In genomic region chrX:264634-265455, GRCh38 we compare ENCODE assay signal across 22 cellular contexts. TPM values are rescaled to one million over a fixed set of nuclear protein-coding genes. Genes with fewer than 3 reads are reported as not detected.
DNase-seq lines count a peak whose midpoint lies in the region; ATAC-seq, FAIRE-seq and TF ChIP-seq lines count a peak whose summit lies in the region.
"Had no signal": no experiment of that assay in that cellular context is flagged by ENCODE, and none has a peak within 500 bp of the region (broad histone marks: within the 10 kb centered on the region; RNA-seq: fewer than 3 reads in every experiment).

No MANE protein-coding gene starts in this region.

- no peaks in the 10 kb centered on the region for H3K9me3 ChIP-seq in Caco-2
- no peaks in the 10 kb centered on the region for H3K9me3 ChIP-seq in prostate gland
- H3K9me3 ChIP-seq: SK-N-SH, vagina had no signal

- H3K4me3 ChIP-seq in Caco-2 (ENCODE audit: low read depth, low read length) (no peak overlapping the region), prostate gland (no peak overlapping the region)
- H3K4me3 ChIP-seq: coronary artery, vagina had no signal

- no peak for FAIRE-seq in H54 (lab: Jason Lieb, UNC)

- H3K4me1 Mint-ChIP-seq in Caco-2 (ENCODE audit: low read depth, unreplicated experiment) = peaks cover 34% of the 10 kb centered on the region
- H3K4me1 Mint-ChIP-seq: activated CD4-positive, alpha-beta memory T cell treated with anti-CD3 and anti-CD28 coated beads, Interleukin-2, amount 10 ng/mL, durations not matched to agents 7 days and 5 days had no signal

- peak overlapping the region; percentile 29 for H3K27ac Mint-ChIP-seq in Caco-2 (ENCODE audit: unreplicated experiment)
- H3K27ac Mint-ChIP-seq: activated CD4-positive, alpha-beta memory T cell treated with anti-CD3 and anti-CD28 coated beads, Interleukin-2, amount 10 ng/mL, durations not matched to agents 7 days and 5 days; activated T-helper 2 cell treated with anti-CD3 and anti-CD28 coated beads, Interferon-gamma antibody, Interleukin-2, Interleukin-4, amounts not matched to agents 10 μg/mL and 5 μg/mL and 100 μg/mL, durations not matched to agents 14 hours and 24 hours and 36 hours; stimulated activated naive CD8-positive, alpha-beta T cell treated with anti-CD3 and anti-CD28 coated beads, Interleukin-15, Interleukin-2, amounts not matched to agents 100 ng/mL and 50 ng/mL, for 24 hours had no signal

- no peaks in the 10 kb centered on the region for H3K27me3 ChIP-seq in Caco-2 (replicated peaks; ENCODE audit: control insufficient read depth, insufficient read depth, low read length)
- H3K27me3 ChIP-seq in prostate gland (replicated peaks; ENCODE audit: insufficient read depth) = no peaks in the 10 kb centered on the region
- H3K27me3 ChIP-seq: vagina had no signal

- POLR2A ChIA-PET in Caco-2 (lab: Charles Lee) = no interaction called here

- H3K27me3 Mint-ChIP-seq in Caco-2 (ENCODE audit: insufficient read depth, unreplicated experiment) = no peaks in the 10 kb centered on the region
- H3K27me3 Mint-ChIP-seq: activated CD4-positive, alpha-beta memory T cell treated with anti-CD3 and anti-CD28 coated beads, Interleukin-2, amount 10 ng/mL, durations not matched to agents 7 days and 5 days; stimulated activated naive CD8-positive, alpha-beta T cell treated with anti-CD3 and anti-CD28 coated beads, Interleukin-15, Interleukin-2, amounts not matched to agents 100 ng/mL and 50 ng/mL, for 24 hours had no signal

- H3K4me1 ChIP-seq in Caco-2 (peaks cover 36% of the 10 kb centered on the region), prostate gland (replicated peaks) (no peaks in the 10 kb centered on the region)
- H3K4me1 ChIP-seq: vagina had no signal

- WGBS in prostate gland = 78% methylated on average over 16 of the region's 16 CpGs

- intact Hi-C loops in Caco-2 (cut with micrococcal nuclease; ENCODE audit: unreplicated experiment) (no loop called here), prostate gland (cut with DNase I) (no loop called here)

- CTCF ChIA-PET in Caco-2 (lab: Charles Lee) = no interaction called here

- DNase-seq in Caco-2 (peak; percentile 38 to 45), fibroblast of the conjunctiva (ENCODE audit: low read depth) (peak; percentile 21), prostate gland (ENCODE audit: low spot score) (peak; percentile 22), H54 (ENCODE audit: insufficient read length, low spot score) (no peak), NCI-H1105 (lab: John Stamatoyannopoulos, UW) (no peak)
- DNase-seq: activated CD4-positive, alpha-beta memory T cell treated with anti-CD3 and anti-CD28 coated beads, Interleukin-2, amount 10 ng/mL, durations not matched to agents 7 days and 5 days; anterior cingulate cortex; DMS 273 treated with DMSO at 0.1 percent for 48 hours; NCI-H187; NCI-H510A treated with DMSO at 0.1 percent for 48 hours; SK-N-SH; stimulated activated CD4-positive, alpha-beta T cell treated with anti-CD3 and anti-CD28 coated beads, Interleukin-12 subunit alpha, Interleukin-12 subunit beta, amount 100 ng/mL, for 4 hours had no signal

- no TSS peak for BruUV-seq in Caco-2 (replicated peaks; lab: Mats Ljungman, UMichigan)

- no peaks in the 10 kb centered on the region for H3K9me3 Mint-ChIP-seq in Caco-2 (ENCODE audit: unreplicated experiment)
- H3K9me3 Mint-ChIP-seq: activated CD4-positive, alpha-beta memory T cell treated with anti-CD3 and anti-CD28 coated beads, Interleukin-2, amount 10 ng/mL, durations not matched to agents 7 days and 5 days; activated T-helper 2 cell treated with anti-CD3 and anti-CD28 coated beads, Interferon-gamma antibody, Interleukin-2, Interleukin-4, amounts not matched to agents 10 μg/mL and 5 μg/mL and 100 μg/mL, durations not matched to agents 14 hours and 24 hours and 36 hours; stimulated activated naive CD8-positive, alpha-beta T cell treated with anti-CD3 and anti-CD28 coated beads, Interleukin-15, Interleukin-2, amounts not matched to agents 100 ng/mL and 50 ng/mL, for 24 hours had no signal

- ATAC-seq in HG03354 (IDR thresholded peaks at IDR 0.05; ENCODE audit: poor library complexity, severe bottlenecking, unreplicated experiment) (no peak), GM19023 (IDR thresholded peaks at IDR 0.05; ENCODE audit: unreplicated experiment) (no peak)

- no peak for TF ChIP-seq CTCF in Caco-2 (IDR thresholded peaks at IDR 0.05; ENCODE audit: insufficient read depth in 1 of 2, low read depth in 1 of 2, low read length in 1 of 2, severe bottlenecking in 1 of 2, unreplicated experiment in 1 of 2)
- TF ChIP-seq CTCF in VCaP (conservative IDR thresholded peaks at IDR 0.05) = no peak
- TF ChIP-seq CTCF in prostate gland (IDR thresholded peaks at IDR 0.05) = no peak

- H3K4me3 Mint-ChIP-seq in Caco-2 (ENCODE audit: unreplicated experiment) = peak overlapping the region; percentile 9
- H3K4me3 Mint-ChIP-seq: activated CD4-positive, alpha-beta memory T cell treated with anti-CD3 and anti-CD28 coated beads, Interleukin-2, amount 10 ng/mL, durations not matched to agents 7 days and 5 days; stimulated activated naive CD8-positive, alpha-beta T cell treated with anti-CD3 and anti-CD28 coated beads, Interleukin-15, Interleukin-2, amounts not matched to agents 100 ng/mL and 50 ng/mL, for 24 hours had no signal

- TF ChIP-seq POLR2A in prostate gland (IDR thresholded peaks at IDR 0.05) (no peak), H54 (IDR thresholded peaks at IDR 0.05; ENCODE audit: low read depth, low read length) (no peak)

- H3K36me3 Mint-ChIP-seq in Caco-2 (ENCODE audit: insufficient read depth, unreplicated experiment) = peaks cover 13% of the 10 kb centered on the region

- no peaks in the 10 kb centered on the region for H3K36me3 ChIP-seq in Caco-2 (ENCODE audit: control insufficient read depth, insufficient read depth, low read length)
- H3K36me3 ChIP-seq in prostate gland = no peaks in the 10 kb centered on the region
- H3K36me3 ChIP-seq: vagina had no signal

- H3K27ac ChIP-seq in VCaP = peak overlapping the region; percentile 82
- no peak overlapping the region for H3K27ac ChIP-seq in prostate gland
- H3K27ac ChIP-seq: coronary artery, epithelial cell of prostate, HL-60, KMS-11, vagina had no signal

RNA-seq across cellular contexts. Expression of gene PLCXD1, which starts 16.3 kb away (rescaled TPM):
- total RNA-seq in Caco-2 (2022) = 53.9 and 59.6 TPM in 2 replicates
- 10 to 100 TPM; 12.9 to 20.8 TPM for total RNA-seq in prostate gland

RNA-seq across cellular contexts. Expression of gene GTPBP6, which starts 53.8 kb away (rescaled TPM):
- total RNA-seq in Caco-2 (2022) = 72.4 and 75.0 TPM in 2 replicates
- 10 to 100 TPM; 43.9 to 69.6 TPM for total RNA-seq in prostate gland

Comparison
In these comparisons a context has a peak if more than half of its experiments do, and no peak if none do; other contexts are left out.
1. DNase-seq: peak in Caco-2 (2 of 2), fibroblast of the conjunctiva (single experiment) and prostate gland (single experiment); none in H54 (single experiment) and NCI-H1105 (single experiment).